In genomic region chr12:95215925-95216324, GRCh38 we compare ENCODE assay signal across 8 cellular contexts. TPM values are rescaled to one million over a fixed set of nuclear protein-coding genes. Genes with fewer than 3 reads are reported as not detected.
DNase-seq lines count a peak whose midpoint lies in the region; ATAC-seq and TF ChIP-seq lines count a peak whose summit lies in the region.

No MANE protein-coding gene starts in this region.

- H2AFZ ChIP-seq in KMS-11 (ENCODE audit: low read depth) = no peak overlapping the region

- DNase-seq in amniotic epithelial cell (ENCODE audit: low read depth) = peak; percentile 73
- no peak for DNase-seq in left lung
- no peak for DNase-seq in NCI-H1092 treated with DMSO at 0.1 percent for 48 hours (lab: John Stamatoyannopoulos, UW)
- no peak for DNase-seq in GM19240 (ENCODE audit: insufficient read length, low spot score)
- no peak for DNase-seq in ureter (ENCODE audit: low spot score)
- no peak for DNase-seq in middle frontal gyrus (ENCODE audit: extremely low spot score, low spot score)

- H3K4me3 ChIP-seq in DOHH2 (ENCODE audit: low read length) (peak overlapping the region; percentile 92), KMS-11 (IDR thresholded peaks at IDR 0.05; ENCODE audit: insufficient read depth, low read depth, low read length) (no peak overlapping the region), left lung (peak overlapping the region; percentile 58 to 82)

- peaks cover 55% of the 10 kb centered on the region for H3K4me1 ChIP-seq in DOHH2 (ENCODE audit: control insufficient read depth, low read length)
- H3K4me1 ChIP-seq in KMS-11 (ENCODE audit: low read depth, poor library complexity, severe bottlenecking) = peaks cover 22% of the 10 kb centered on the region
- peaks cover 4 to 41% of the 10 kb centered on the region in 2 donors for H3K4me1 ChIP-seq in left lung

- intact Hi-C loops in left lung (cut with DNase I) = loop anchor here in 1 of 2 donors (10.0 kb wide), 1 partner anchor 81 kb away; no protein-coding TSS in a partner anchor

- peak overlapping the region; percentile 61 for H3K4me2 ChIP-seq in DOHH2 (ENCODE audit: low read length)
- H3K4me2 ChIP-seq in KMS-11 = peak overlapping the region; percentile 88

- TF ChIP-seq CTCF in DOHH2 (IDR thresholded peaks at IDR 0.05; ENCODE audit: low read depth, low read length, poor library complexity, severe bottlenecking) (no peak), KMS-11 (conservative IDR thresholded peaks at IDR 0.05; ENCODE audit: low read depth, low read length) (no peak), left lung (IDR thresholded peaks at IDR 0.05) (no peak)

- H4K20me1 ChIP-seq in DOHH2 (ENCODE audit: control insufficient read depth, insufficient read depth, low read depth, low read length) (no peaks in the 10 kb centered on the region), KMS-11 (ENCODE audit: insufficient read depth) (no peaks in the 10 kb centered on the region)

- peak overlapping the region; percentile 79 for H3K27ac ChIP-seq in DOHH2 (ENCODE audit: low read depth, low read length)
- no peak overlapping the region for H3K27ac ChIP-seq in KMS-11
- peak overlapping the region; percentile 93 to 95 for H3K27ac ChIP-seq in left lung

- no peaks in the 10 kb centered on the region for H3K27me3 ChIP-seq in DOHH2 (ENCODE audit: control insufficient read depth, low read length)
- no peaks in the 10 kb centered on the region for H3K27me3 ChIP-seq in KMS-11 (ENCODE audit: insufficient read depth, low read depth)
- H3K27me3 ChIP-seq in left lung = no peaks in the 10 kb centered on the region

- H3K36me3 ChIP-seq in DOHH2 (ENCODE audit: control insufficient read depth, low read length) (peaks cover 56% of the 10 kb centered on the region), KMS-11 (ENCODE audit: insufficient read depth) (no peaks in the 10 kb centered on the region), left lung (no peaks in the 10 kb centered on the region)

- no peak overlapping the region for H3K9ac ChIP-seq in KMS-11

- H3K9me3 ChIP-seq in DOHH2 (ENCODE audit: control insufficient read depth, insufficient read depth, low read length) (no peaks in the 10 kb centered on the region), left lung (no peaks in the 10 kb centered on the region)

- no peak for ATAC-seq in left lung

- H3K79me2 ChIP-seq in DOHH2 (ENCODE audit: control insufficient read depth, low read length) (peaks cover 97% of the 10 kb centered on the region), KMS-11 (ENCODE audit: insufficient read depth, low read depth) (peaks cover 32% of the 10 kb centered on the region)

- H3K9me2 ChIP-seq in DOHH2 (replicated peaks; ENCODE audit: control insufficient read depth, low read length) = no peaks in the 10 kb centered on the region

- H3F3A ChIP-seq in DOHH2 (ENCODE audit: control insufficient read depth, insufficient read depth) = peaks cover 4% of the 10 kb centered on the region; the same call in 1 of the 2 replicates

RNA-seq across cellular contexts. Expression of gene FGD6, which starts 1.3 kb away (rescaled TPM):
- total RNA-seq in left lung (10 to 100 TPM; 17.3 to 36.0 TPM), ureter (14.9 TPM)

RNA-seq across cellular contexts. Expression of gene VEZT, which starts 1.7 kb away (rescaled TPM):
- total RNA-seq in left lung (10 to 100 TPM; 69.4 to 84.3 TPM), ureter (103 TPM)
